In genomic region chr4:10753326-10753725, GRCh38 we compare ENCODE assay signal across 18 cellular contexts.
DNase-seq lines count a peak whose midpoint lies in the region; ATAC-seq and TF ChIP-seq lines count a peak whose summit lies in the region.
"Had no signal": no experiment of that assay in that cellular context is flagged by ENCODE, and none has a peak within 500 bp of the region (broad histone marks: within the 10 kb centered on the region; RNA-seq: fewer than 3 reads in every experiment).

No MANE protein-coding gene starts in this region.

- DNase-seq in COLO829 (ENCODE audit: low spot score), result peak; percentile 32
- no peak for DNase-seq in GM23338 (ENCODE audit: low spot score)
- DNase-seq in lung microvascular endothelial cell (ENCODE audit: low read depth in 2 of 2), result peak; percentile 54 to 61
- no peak for DNase-seq in GM19238 (ENCODE audit: insufficient read length, low spot score)
- no peak for DNase-seq in DMS79 (lab: John Stamatoyannopoulos, UW)
- no peak for DNase-seq in NCI-H226
- DNase-seq: ACHN; CD4-positive, alpha-beta memory T cell; H9; NCI-H1048; NCI-H1436 treated with DMSO at 0.1 percent for 48 hours; NCI-H69; RPMI8226; SIG-M5; T-helper 17 cell had no signal

- H3K4me2 ChIP-seq in GM23338, result no peak overlapping the region

- H3K4me3 Mint-ChIP-seq in GM23338, result no peak overlapping the region
- H3K4me3 Mint-ChIP-seq: B cell; CD4-positive, alpha-beta memory T cell; H9; T-helper 17 cell had no signal

- H3K9me3 Mint-ChIP-seq in GM23338, result no peaks in the 10 kb centered on the region
- H3K9me3 Mint-ChIP-seq: H9 had no signal

- H3K27ac Mint-ChIP-seq in GM23338, result no peak overlapping the region
- H3K27ac Mint-ChIP-seq: B cell; CD4-positive, alpha-beta memory T cell; H9; T-helper 17 cell had no signal

- no peaks in the 10 kb centered on the region for H3F3A ChIP-seq in GM23338 (replicated peaks; ENCODE audit: low read depth)

- no peaks in the 10 kb centered on the region for H3K36me3 ChIP-seq in GM23338 (ENCODE audit: insufficient read depth)

- H2AFZ ChIP-seq in GM23338, result 0 out of 2 replicates have a peak overlapping the region, but pooled peaks have one; percentile 52

- H3K9me2 ChIP-seq in GM23338 (ENCODE audit: insufficient read depth), result 0 out of 2 replicates have a peak, but pooled peaks cover 3% of the 10 kb centered on the region

- H3K79me2 ChIP-seq in GM23338 (replicated peaks; ENCODE audit: insufficient read depth), result no peaks in the 10 kb centered on the region

- no peaks in the 10 kb centered on the region for H4K20me1 ChIP-seq in GM23338 (replicated peaks; ENCODE audit: insufficient read depth)

- H3K27me3 Mint-ChIP-seq in GM23338 (ENCODE audit: insufficient read depth, low read depth, poor library complexity), result no peaks in the 10 kb centered on the region
- H3K27me3 Mint-ChIP-seq: CD4-positive, alpha-beta memory T cell had no signal

- no peaks in the 10 kb centered on the region for H3K4me1 ChIP-seq in GM23338 (ENCODE audit: insufficient read depth)

- H3K4me1 Mint-ChIP-seq in GM23338, result no peaks in the 10 kb centered on the region
- H3K4me1 Mint-ChIP-seq: B cell; CD4-positive, alpha-beta memory T cell; T-helper 17 cell had no signal

- H3K27ac ChIP-seq in GM23338 (ENCODE audit: low read depth) (no peak overlapping the region), VCaP (peak overlapping the region; percentile 21; the same call in 1 of the 2 replicates)

- TF ChIP-seq CTCF in GM23338 (conservative IDR thresholded peaks at IDR 0.05; ENCODE audit: low read depth in 2 of 2) (peak in 1 of 2 experiments; percentile 42; a peak in 2 of 4 replicates), VCaP (conservative IDR thresholded peaks at IDR 0.05) (no peak)

- H3K27me3 ChIP-seq in GM23338 (ENCODE audit: insufficient read depth), result no peaks in the 10 kb centered on the region

- H3K36me3 Mint-ChIP-seq in GM23338 (ENCODE audit: low read depth), result no peaks in the 10 kb centered on the region
- H3K36me3 Mint-ChIP-seq: CD4-positive, alpha-beta memory T cell had no signal

- no peak for ATAC-seq in GM23338
- ATAC-seq: K562, T-helper 17 cell had no signal

- no peak overlapping the region for H3K4me3 ChIP-seq in GM23338
- H3K4me3 ChIP-seq: K562 had no signal

TF ChIP-seq in GM23338, 12 proteins besides CTCF, POLR2A, EP300 and RAD21:
- TF ChIP-seq EZH2 (IDR thresholded peaks at IDR 0.05; ENCODE audit: low read depth, unreplicated experiment) (no peak), REST (IDR thresholded peaks at IDR 0.05; ENCODE audit: unreplicated experiment) (no peak), STAT1 (IDR thresholded peaks at IDR 0.05; ENCODE audit: unreplicated experiment) (no peak), ETS1 (IDR thresholded peaks at IDR 0.05) (no peak), ZNF331 (CRISPR knock-in tag; IDR thresholded peaks at IDR 0.05; ENCODE audit: low read depth) (no peak), CREB1 (CRISPR knock-in tag; IDR thresholded peaks at IDR 0.05; ENCODE audit: low read depth) (no peak), POLR2AphosphoS5 (IDR thresholded peaks at IDR 0.05; ENCODE audit: low read depth) (no peak), JUNB (IDR thresholded peaks at IDR 0.05; ENCODE audit: unreplicated experiment) (no peak), NANOG (IDR thresholded peaks at IDR 0.05; ENCODE audit: borderline replicate concordance) (no peak), ZNF114 (CRISPR knock-in tag; IDR thresholded peaks at IDR 0.05) (no peak), EZH2phosphoT487 (IDR thresholded peaks at IDR 0.05; ENCODE audit: unreplicated experiment) (no peak)
- TF ChIP-seq, protein P1, sequence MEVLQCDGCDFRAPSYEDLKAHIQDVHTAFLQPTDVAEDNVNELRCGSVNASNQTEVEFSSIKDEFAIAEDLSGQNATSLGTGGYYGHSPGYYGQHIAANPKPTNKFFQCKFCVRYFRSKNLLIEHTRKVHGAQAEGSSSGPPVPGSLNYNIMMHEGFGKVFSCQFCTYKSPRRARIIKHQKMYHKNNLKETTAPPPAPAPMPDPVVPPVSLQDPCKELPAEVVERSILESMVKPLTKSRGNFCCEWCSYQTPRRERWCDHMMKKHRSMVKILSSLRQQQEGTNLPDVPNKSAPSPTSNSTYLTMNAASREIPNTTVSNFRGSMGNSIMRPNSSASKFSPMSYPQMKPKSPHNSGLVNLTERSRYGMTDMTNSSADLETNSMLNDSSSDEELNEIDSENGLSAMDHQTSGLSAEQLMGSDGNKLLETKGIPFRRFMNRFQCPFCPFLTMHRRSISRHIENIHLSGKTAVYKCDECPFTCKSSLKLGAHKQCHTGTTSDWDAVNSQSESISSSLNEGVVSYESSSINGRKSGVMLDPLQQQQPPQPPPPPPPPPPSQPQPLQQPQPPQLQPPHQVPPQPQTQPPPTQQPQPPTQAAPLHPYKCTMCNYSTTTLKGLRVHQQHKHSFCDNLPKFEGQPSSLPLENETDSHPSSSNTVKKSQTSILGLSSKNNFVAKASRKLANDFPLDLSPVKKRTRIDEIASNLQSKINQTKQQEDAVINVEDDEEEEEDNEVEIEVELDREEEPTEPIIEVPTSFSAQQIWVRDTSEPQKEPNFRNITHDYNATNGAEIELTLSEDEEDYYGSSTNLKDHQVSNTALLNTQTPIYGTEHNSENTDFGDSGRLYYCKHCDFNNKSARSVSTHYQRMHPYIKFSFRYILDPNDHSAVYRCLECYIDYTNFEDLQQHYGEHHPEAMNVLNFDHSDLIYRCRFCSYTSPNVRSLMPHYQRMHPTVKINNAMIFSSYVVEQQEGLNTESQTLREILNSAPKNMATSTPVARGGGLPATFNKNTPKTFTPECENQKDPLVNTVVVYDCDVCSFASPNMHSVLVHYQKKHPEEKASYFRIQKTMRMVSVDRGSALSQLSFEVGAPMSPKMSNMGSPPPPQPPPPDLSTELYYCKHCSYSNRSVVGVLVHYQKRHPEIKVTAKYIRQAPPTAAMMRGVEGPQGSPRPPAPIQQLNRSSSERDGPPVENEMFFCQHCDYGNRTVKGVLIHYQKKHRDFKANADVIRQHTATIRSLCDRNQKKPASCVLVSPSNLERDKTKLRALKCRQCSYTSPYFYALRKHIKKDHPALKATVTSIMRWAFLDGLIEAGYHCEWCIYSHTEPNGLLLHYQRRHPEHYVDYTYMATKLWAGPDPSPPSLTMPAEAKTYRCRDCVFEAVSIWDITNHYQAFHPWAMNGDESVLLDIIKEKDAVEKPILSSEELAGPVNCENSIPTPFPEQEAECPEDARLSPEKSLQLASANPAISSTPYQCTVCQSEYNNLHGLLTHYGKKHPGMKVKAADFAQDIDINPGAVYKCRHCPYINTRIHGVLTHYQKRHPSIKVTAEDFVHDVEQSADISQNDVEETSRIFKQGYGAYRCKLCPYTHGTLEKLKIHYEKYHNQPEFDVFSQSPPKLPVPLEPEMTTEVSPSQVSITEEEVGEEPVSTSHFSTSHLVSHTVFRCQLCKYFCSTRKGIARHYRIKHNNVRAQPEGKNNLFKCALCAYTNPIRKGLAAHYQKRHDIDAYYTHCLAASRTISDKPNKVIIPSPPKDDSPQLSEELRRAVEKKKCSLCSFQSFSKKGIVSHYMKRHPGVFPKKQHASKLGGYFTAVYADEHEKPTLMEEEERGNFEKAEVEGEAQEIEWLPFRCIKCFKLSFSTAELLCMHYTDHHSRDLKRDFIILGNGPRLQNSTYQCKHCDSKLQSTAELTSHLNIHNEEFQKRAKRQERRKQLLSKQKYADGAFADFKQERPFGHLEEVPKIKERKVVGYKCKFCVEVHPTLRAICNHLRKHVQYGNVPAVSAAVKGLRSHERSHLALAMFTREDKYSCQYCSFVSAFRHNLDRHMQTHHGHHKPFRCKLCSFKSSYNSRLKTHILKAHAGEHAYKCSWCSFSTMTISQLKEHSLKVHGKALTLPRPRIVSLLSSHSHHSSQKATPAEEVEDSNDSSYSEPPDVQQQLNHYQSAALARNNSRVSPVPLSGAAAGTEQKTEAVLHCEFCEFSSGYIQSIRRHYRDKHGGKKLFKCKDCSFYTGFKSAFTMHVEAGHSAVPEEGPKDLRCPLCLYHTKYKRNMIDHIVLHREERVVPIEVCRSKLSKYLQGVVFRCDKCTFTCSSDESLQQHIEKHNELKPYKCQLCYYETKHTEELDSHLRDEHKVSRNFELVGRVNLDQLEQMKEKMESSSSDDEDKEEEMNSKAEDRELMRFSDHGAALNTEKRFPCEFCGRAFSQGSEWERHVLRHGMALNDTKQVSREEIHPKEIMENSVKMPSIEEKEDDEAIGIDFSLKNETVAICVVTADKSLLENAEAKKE (CRISPR knock-in tag; IDR thresholded peaks at IDR 0.05), result no peak

Comparison
In these comparisons a context has a peak if more than half of its experiments do, and no peak if none do; other contexts are left out.
1. DNase-seq: peak in COLO829 (single experiment) and lung microvascular endothelial cell (2 of 2); none in GM23338 (single experiment), GM19238 (single experiment), DMS79 (single experiment) and NCI-H226 (single experiment).